Comparison of ENCODE assay signal across 26 cellular contexts in the genomic region with DNA sequence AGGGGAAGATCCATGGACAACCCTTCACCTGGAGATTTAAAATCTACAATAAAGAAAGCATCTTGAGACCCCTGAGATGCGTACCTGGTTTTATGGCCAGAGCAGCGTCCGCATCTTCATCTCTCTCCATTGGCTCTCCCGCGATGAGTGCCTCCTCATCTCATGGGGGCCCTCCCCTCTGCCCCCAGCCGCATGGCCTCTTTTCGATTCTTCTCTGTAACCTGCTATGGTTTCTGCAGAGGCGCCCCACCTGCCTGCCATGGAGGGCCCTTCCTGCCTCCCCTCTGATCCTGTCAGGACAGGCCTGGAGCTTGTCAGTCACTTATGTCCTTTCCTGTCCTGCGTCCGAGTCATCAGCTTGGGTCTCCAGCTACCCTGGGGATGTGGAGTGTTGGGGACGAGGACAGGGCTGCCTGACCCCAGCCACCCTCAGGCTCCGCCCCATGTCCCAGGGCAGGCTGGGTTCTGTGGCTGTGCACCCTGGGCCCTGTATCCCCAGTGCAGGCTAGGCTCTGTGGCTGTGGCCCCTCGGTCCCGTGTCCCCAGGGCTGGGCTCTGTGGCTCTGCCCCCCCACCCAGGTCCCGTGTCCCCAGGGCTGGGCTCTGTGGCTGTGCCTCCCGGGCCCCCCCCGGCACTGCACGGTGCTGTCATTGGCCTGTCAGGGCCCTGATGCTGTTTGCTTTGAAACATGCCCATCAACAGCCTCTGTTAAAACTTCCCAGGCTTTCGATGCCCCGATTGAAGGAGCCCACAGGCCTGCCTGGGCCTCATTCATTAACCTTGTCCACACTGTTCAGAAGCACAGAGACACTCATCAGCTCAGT.
DNase-seq lines count a peak whose midpoint lies in the region; ATAC-seq and TF ChIP-seq lines count a peak whose summit lies in the region.
"Had no signal": no experiment of that assay in that cellular context is flagged by ENCODE, and none has a peak within 500 bp of the region (broad histone marks: within the 10 kb centered on the region; RNA-seq: fewer than 3 reads in every experiment).

No MANE protein-coding gene starts in this region.

- peak overlapping the region; percentile 75 for H3K23ac ChIP-seq in neuronal stem cell (ENCODE audit: low read depth, low read length, poor library complexity)

- H3K27ac Mint-ChIP-seq in activated CD8-positive, alpha-beta T cell treated with anti-CD3 and anti-CD28 coated beads, Interleukin-2, amount 10 ng/mL, durations not matched to agents 7 days and 5 days, result no peak overlapping the region
- H3K27ac Mint-ChIP-seq: activated naive CD4-positive, alpha-beta T cell treated with anti-CD3 and anti-CD28 coated beads for 36 hours had no signal

- no peaks in the 10 kb centered on the region for H3K9me3 Mint-ChIP-seq in activated CD8-positive, alpha-beta T cell treated with anti-CD3 and anti-CD28 coated beads, Interleukin-2, amount 10 ng/mL, durations not matched to agents 7 days and 5 days (ENCODE audit: insufficient read depth)
- H3K9me3 Mint-ChIP-seq: activated naive CD4-positive, alpha-beta T cell treated with anti-CD3 and anti-CD28 coated beads for 36 hours; brain had no signal

- intact Hi-C loops in cardiac septum (cut with DNase I), result no loop called here
- intact Hi-C loops in left ventricle myocardium inferior (cut with micrococcal nuclease), result no loop called here

- no peaks in the 10 kb centered on the region for H3K9me3 ChIP-seq in left ventricle myocardium inferior (replicated peaks)
- H3K9me3 ChIP-seq in neuronal stem cell (replicated peaks in 1 of 2; ENCODE audit: control insufficient read depth in 2 of 2, insufficient read depth in 1 of 2, low read depth in 1 of 2, low read length in 2 of 2), result no peaks in the 10 kb centered on the region
- H3K9me3 ChIP-seq: adrenal gland, BE2C, HAP-1, heart left ventricle had no signal

- H2BK120ac ChIP-seq in neuronal stem cell (ENCODE audit: low read depth, low read length), result no peak overlapping the region

- ATAC-seq in activated CD8-positive, alpha-beta T cell treated with anti-CD3 and anti-CD28 coated beads, Interleukin-2, amount 10 ng/mL, durations not matched to agents 7 days and 5 days, result no peak
- ATAC-seq in HG02884 (IDR thresholded peaks at IDR 0.05; ENCODE audit: unreplicated experiment), result no peak
- ATAC-seq: activated CD4-positive, CD25-positive, alpha-beta regulatory T cell treated with anti-CD3 and anti-CD28 coated beads, Interleukin-2, amount 50 U/mL, for 24 hours; esophagus mucosa; foreskin keratinocyte had no signal

- TF ChIP-seq CTCF in left ventricle myocardium inferior (IDR thresholded peaks at IDR 0.05; ENCODE audit: borderline replicate concordance) (no peak), coronary artery (IDR thresholded peaks at IDR 0.05) (no peak)

- peak overlapping the region; percentile 87 for H3K18ac ChIP-seq in neuronal stem cell (ENCODE audit: low read length)

- H3K4ac ChIP-seq in neuronal stem cell (ENCODE audit: low read length), result no peak overlapping the region

- peak overlapping the region; percentile 76 for H2AK5ac ChIP-seq in neuronal stem cell (ENCODE audit: low read depth, low read length)

- H3K4me1 ChIP-seq in left ventricle myocardium inferior (no peaks in the 10 kb centered on the region), neuronal stem cell (ENCODE audit: control insufficient read depth in 2 of 2, insufficient read depth in 1 of 2, low read depth in 1 of 2, low read length in 2 of 2) (peaks cover 0 to 6% of the 10 kb centered on the region in 2 donors)
- H3K4me1 ChIP-seq: adrenal gland, BE2C, foreskin keratinocyte, HAP-1, heart left ventricle had no signal

- H3K4me2 ChIP-seq in neuronal stem cell (ENCODE audit: insufficient read depth, low read length, poor library complexity, severe bottlenecking), result no peak overlapping the region

- no peaks in the 10 kb centered on the region for H3K36me3 Mint-ChIP-seq in activated CD8-positive, alpha-beta T cell treated with anti-CD3 and anti-CD28 coated beads, Interleukin-2, amount 10 ng/mL, durations not matched to agents 7 days and 5 days (ENCODE audit: low read depth)
- H3K36me3 Mint-ChIP-seq: brain had no signal

- H2BK5ac ChIP-seq in neuronal stem cell (ENCODE audit: low read length), result peak overlapping the region; percentile 84

- POLR2A ChIA-PET in activated CD8-positive, alpha-beta T cell treated with anti-CD3 and anti-CD28 coated beads, Interleukin-2, amount 10 ng/mL, durations not matched to agents 7 days and 5 days (lab: Charles Lee), result no interaction called here

- no peak overlapping the region for H2BK15ac ChIP-seq in neuronal stem cell (ENCODE audit: low read length)

- CTCF ChIA-PET in activated CD8-positive, alpha-beta T cell treated with anti-CD3 and anti-CD28 coated beads, Interleukin-2, amount 10 ng/mL, durations not matched to agents 7 days and 5 days (lab: Charles Lee), result no interaction called here

- no peaks in the 10 kb centered on the region for H3K79me1 ChIP-seq in neuronal stem cell (ENCODE audit: low read depth, low read length)

- no peak overlapping the region for H2AFZ ChIP-seq in neuronal stem cell (ENCODE audit: low read length)

- no peak overlapping the region for H4K8ac ChIP-seq in neuronal stem cell (ENCODE audit: low read depth, low read length)

- no peak overlapping the region for H2BK12ac ChIP-seq in neuronal stem cell (ENCODE audit: low read length)

- DNase-seq in cardiac septum (ENCODE audit: low spot score) (peak; percentile 47), left ventricle myocardium inferior (no peak), coronary artery (ENCODE audit: low spot score) (peak; percentile 61), neuronal stem cell (ENCODE audit: low spot score) (no peak), ureter (ENCODE audit: low spot score) (peak; percentile 27)
- no peak for DNase-seq in activated CD8-positive, alpha-beta T cell treated with anti-CD3 and anti-CD28 coated beads, Interleukin-2, amount 10 ng/mL, durations not matched to agents 7 days and 5 days
- DNase-seq in stimulated activated CD4-positive, alpha-beta T cell treated with anti-CD3 and anti-CD28 coated beads, Interleukin-4, amount 100 ng/mL, for 24 hours, result no peak
- DNase-seq: ACHN; activated naive CD4-positive, alpha-beta T cell treated with anti-CD3 and anti-CD28 coated beads for 36 hours; activated T-cell treated with anti-CD3 and anti-CD28 coated beads, Interleukin-2, amount 50 U/mL, for 48 hours; BE2C; DMS53; effector memory CD4-positive, alpha-beta T cell; foreskin keratinocyte; KBM-7; NCI-H1105 treated with DMSO at 0.1 percent for 48 hours; NCI-H1930; NCI-H748 treated with DMSO at 0.1 percent for 48 hours; trophoblast cell had no signal

- H3K9ac ChIP-seq in neuronal stem cell (ENCODE audit: low read depth, low read length, poor library complexity), result no peak overlapping the region

- peaks cover 22% of the 10 kb centered on the region for H3K4me1 Mint-ChIP-seq in activated CD8-positive, alpha-beta T cell treated with anti-CD3 and anti-CD28 coated beads, Interleukin-2, amount 10 ng/mL, durations not matched to agents 7 days and 5 days (ENCODE audit: low read depth)

- no peak overlapping the region for H3K4me3 ChIP-seq in left ventricle myocardium inferior
- no peak overlapping the region for H3K4me3 ChIP-seq in coronary artery
- H3K4me3 ChIP-seq in neuronal stem cell (ENCODE audit: low read length in 2 of 2), result no peak overlapping the region
- H3K4me3 ChIP-seq: adrenal gland, HAP-1, heart left ventricle had no signal

- H4K91ac ChIP-seq in neuronal stem cell (ENCODE audit: low read depth, low read length, poor library complexity), result no peak overlapping the region

- peaks cover 7% of the 10 kb centered on the region for H3K27me3 Mint-ChIP-seq in activated CD8-positive, alpha-beta T cell treated with anti-CD3 and anti-CD28 coated beads, Interleukin-2, amount 10 ng/mL, durations not matched to agents 7 days and 5 days (ENCODE audit: low read depth)

- H3K4me3 Mint-ChIP-seq in activated CD8-positive, alpha-beta T cell treated with anti-CD3 and anti-CD28 coated beads, Interleukin-2, amount 10 ng/mL, durations not matched to agents 7 days and 5 days, result no peak overlapping the region
- H3K4me3 Mint-ChIP-seq: activated naive CD4-positive, alpha-beta T cell treated with anti-CD3 and anti-CD28 coated beads for 36 hours; brain had no signal

- H3K27me3 ChIP-seq in left ventricle myocardium inferior (ENCODE audit: low read depth) (peaks cover 35% of the 10 kb centered on the region), neuronal stem cell (ENCODE audit: control insufficient read depth in 3 of 3, insufficient read depth in 3 of 3, low read depth in 1 of 3, low read length in 3 of 3) (peaks cover 0 to 21% (median 0%) of the 10 kb centered on the region in 3 experiments)
- H3K27me3 ChIP-seq: adrenal gland, BE2C, foreskin keratinocyte, heart left ventricle had no signal

- WGBS in neuronal stem cell (ENCODE audit: extremely low coverage in 2 of 2, insufficient read length in 2 of 2, insufficient replicate concordance in 1 of 2), 2 donors, result no CpG with 5 or more reads among the region's 20 CpGs

- H3K27ac ChIP-seq in left ventricle myocardium inferior (replicated peaks) (no peak overlapping the region), coronary artery (no peak overlapping the region), neuronal stem cell (replicated peaks; ENCODE audit: low read length) (no peak overlapping the region)
- H3K27ac ChIP-seq: adrenal gland, foreskin keratinocyte, heart left ventricle had no signal

- H3K36me3 ChIP-seq in left ventricle myocardium inferior (no peaks in the 10 kb centered on the region), neuronal stem cell (replicated peaks in 1 of 2; ENCODE audit: control insufficient read depth in 2 of 2, insufficient read depth in 2 of 2, low read length in 2 of 2) (no peaks in the 10 kb centered on the region)
- H3K36me3 ChIP-seq: adrenal gland, BE2C, HAP-1, heart left ventricle had no signal

- no peak overlapping the region for H3K14ac ChIP-seq in neuronal stem cell (ENCODE audit: low read length)

Comparison
In these comparisons a context has a peak if more than half of its experiments do, and no peak if none do; other contexts are left out.
1. DNase-seq: peak in cardiac septum (single experiment), coronary artery (single experiment) and ureter (single experiment); none in left ventricle myocardium inferior (single experiment), neuronal stem cell (single experiment), activated CD8-positive, alpha-beta T cell treated with anti-CD3 and anti-CD28 coated beads, Interleukin-2, amount 10 ng/mL, durations not matched to agents 7 days and 5 days (single experiment) and stimulated activated CD4-positive, alpha-beta T cell treated with anti-CD3 and anti-CD28 coated beads, Interleukin-4, amount 100 ng/mL, for 24 hours (single experiment).